Comparison of ENCODE assay signal across 9 cellular contexts in genomic region chr15:66253296-66253642, GRCh38. TPM values are rescaled to one million over a fixed set of nuclear protein-coding genes. Genes with fewer than 3 reads are reported as not detected.
DNase-seq lines count a peak whose midpoint lies in the region; ATAC-seq and TF ChIP-seq lines count a peak whose summit lies in the region.
"Had no signal": no experiment of that assay in that cellular context is flagged by ENCODE, and none has a peak within 500 bp of the region (broad histone marks: within the 10 kb centered on the region; RNA-seq: fewer than 3 reads in every experiment).

No MANE protein-coding gene starts in this region.

- no peak for ATAC-seq in activated naive CD8-positive, alpha-beta T cell treated with anti-CD3 and anti-CD28 coated beads, Interleukin-2, amount 10 ng/mL, durations not matched to agents 7 days and 5 days (ENCODE audit: low read depth)
- no peak for ATAC-seq in activated naive CD8-positive, alpha-beta T cell treated with anti-CD3 and anti-CD28 coated beads, Interleukin-2, amount 50 U/mL, for 24 hours
- no peak for ATAC-seq in lower lobe of right lung
- ATAC-seq in upper lobe of right lung, result no peak
- ATAC-seq in sciatic nerve, result no peak

- in situ Hi-C loops in mammary epithelial cell (cut with MboI; ENCODE audit: low sequenced_read_pairs in 2 of 2), result no loop called here

- no peak overlapping the region for H3K27ac Mint-ChIP-seq in activated naive CD8-positive, alpha-beta T cell treated with anti-CD3 and anti-CD28 coated beads, Interleukin-2, amount 10 ng/mL, durations not matched to agents 7 days and 5 days
- no peak overlapping the region for H3K27ac Mint-ChIP-seq in activated naive CD8-positive, alpha-beta T cell treated with anti-CD3 and anti-CD28 coated beads, Interleukin-2, amount 50 U/mL, for 24 hours
- H3K27ac Mint-ChIP-seq in activated CD4-positive, alpha-beta T cell treated with anti-CD3 and anti-CD28 coated beads, Interleukin-2, amount 10 ng/mL, durations not matched to agents 24 days and 14 days, result no peak overlapping the region

- peaks cover 12% of the 10 kb centered on the region for H3K4me1 Mint-ChIP-seq in activated naive CD8-positive, alpha-beta T cell treated with anti-CD3 and anti-CD28 coated beads, Interleukin-2, amount 10 ng/mL, durations not matched to agents 7 days and 5 days
- peaks cover 19% of the 10 kb centered on the region for H3K4me1 Mint-ChIP-seq in activated naive CD8-positive, alpha-beta T cell treated with anti-CD3 and anti-CD28 coated beads, Interleukin-2, amount 50 U/mL, for 24 hours
- H3K4me1 Mint-ChIP-seq in activated CD4-positive, alpha-beta T cell treated with anti-CD3 and anti-CD28 coated beads, Interleukin-2, amount 10 ng/mL, durations not matched to agents 24 days and 14 days, result peaks cover 17% of the 10 kb centered on the region

- no peak for TF ChIP-seq CTCF in mammary epithelial cell (conservative IDR thresholded peaks at IDR 0.05 in 1 of 2, IDR thresholded peaks at IDR 0.05 in 1 of 2; ENCODE audit: extremely low read depth in 1 of 2, insufficient read depth in 1 of 2, low read depth in 1 of 2, low read length in 2 of 2)
- TF ChIP-seq CTCF in lower lobe of right lung (IDR thresholded peaks at IDR 0.05), result no peak
- no peak for TF ChIP-seq CTCF in upper lobe of right lung (IDR thresholded peaks at IDR 0.05)

- DNase-seq in activated naive CD8-positive, alpha-beta T cell treated with anti-CD3 and anti-CD28 coated beads, Interleukin-2, amount 10 ng/mL, durations not matched to agents 7 days and 5 days, result peak; percentile 40
- no peak for DNase-seq in activated naive CD8-positive, alpha-beta T cell treated with anti-CD3 and anti-CD28 coated beads, Interleukin-2, amount 50 U/mL, for 24 hours
- DNase-seq in mammary epithelial cell (no peak), lower lobe of right lung (no peak), upper lobe of right lung (no peak), sciatic nerve (ENCODE audit: low spot score) (no peak)
- no peak for DNase-seq in stimulated activated CD4-positive, alpha-beta T cell treated with anti-CD3 and anti-CD28 coated beads, Interleukin-12 subunit alpha, Interleukin-12 subunit beta, amount 100 ng/mL, for 4 hours
- no peak for DNase-seq in activated CD4-positive, alpha-beta T cell treated with anti-CD3 and anti-CD28 coated beads, Interleukin-2, amount 10 ng/mL, durations not matched to agents 24 days and 14 days
- DNase-seq: stimulated activated CD4-positive, alpha-beta T cell treated with anti-CD3 and anti-CD28 coated beads, Interleukin-2, amount 100 ng/mL, for 48 hours had no signal

- no peaks in the 10 kb centered on the region for H3K79me2 ChIP-seq in mammary epithelial cell (ENCODE audit: insufficient read depth, low read length)

- no peaks in the 10 kb centered on the region for H3K9me3 Mint-ChIP-seq in activated naive CD8-positive, alpha-beta T cell treated with anti-CD3 and anti-CD28 coated beads, Interleukin-2, amount 10 ng/mL, durations not matched to agents 7 days and 5 days
- no peaks in the 10 kb centered on the region for H3K9me3 Mint-ChIP-seq in activated naive CD8-positive, alpha-beta T cell treated with anti-CD3 and anti-CD28 coated beads, Interleukin-2, amount 50 U/mL, for 24 hours
- no peaks in the 10 kb centered on the region for H3K9me3 Mint-ChIP-seq in activated CD4-positive, alpha-beta T cell treated with anti-CD3 and anti-CD28 coated beads, Interleukin-2, amount 10 ng/mL, durations not matched to agents 24 days and 14 days

- peaks cover 12% of the 10 kb centered on the region for H3K4me1 ChIP-seq in mammary epithelial cell (ENCODE audit: insufficient read depth, low read length)
- H3K4me1 ChIP-seq in lower lobe of right lung, result peaks cover 29% of the 10 kb centered on the region
- H3K4me1 ChIP-seq in upper lobe of right lung, result peaks cover 21% of the 10 kb centered on the region

- H3K27ac ChIP-seq in mammary epithelial cell (ENCODE audit: insufficient read depth, low read depth, low read length), result no peak overlapping the region
- no peak overlapping the region for H3K27ac ChIP-seq in lower lobe of right lung
- no peak overlapping the region for H3K27ac ChIP-seq in upper lobe of right lung

- H3K4me2 ChIP-seq in mammary epithelial cell (ENCODE audit: insufficient read depth, low read depth, low read length), result peak overlapping the region; percentile 100

- H2AFZ ChIP-seq in mammary epithelial cell (ENCODE audit: low read depth, low read length), result peak overlapping the region; percentile 83

- H3K27me3 Mint-ChIP-seq in activated naive CD8-positive, alpha-beta T cell treated with anti-CD3 and anti-CD28 coated beads, Interleukin-2, amount 10 ng/mL, durations not matched to agents 7 days and 5 days, result peaks cover 77% of the 10 kb centered on the region
- peaks cover 67% of the 10 kb centered on the region for H3K27me3 Mint-ChIP-seq in activated naive CD8-positive, alpha-beta T cell treated with anti-CD3 and anti-CD28 coated beads, Interleukin-2, amount 50 U/mL, for 24 hours
- peaks cover 85% of the 10 kb centered on the region for H3K27me3 Mint-ChIP-seq in activated CD4-positive, alpha-beta T cell treated with anti-CD3 and anti-CD28 coated beads, Interleukin-2, amount 10 ng/mL, durations not matched to agents 24 days and 14 days

- CTCF ChIA-PET in mammary epithelial cell (lab: Charles Lee; ENCODE audit: low non-redundant PET), result no interaction called here

- H3K27me3 ChIP-seq in mammary epithelial cell (ENCODE audit: insufficient read depth, low read length) (peaks cover 18% of the 10 kb centered on the region), lower lobe of right lung (ENCODE audit: low read depth) (peaks cover 75% of the 10 kb centered on the region), upper lobe of right lung (peaks cover 63% of the 10 kb centered on the region)

- H3K36me3 ChIP-seq in mammary epithelial cell (ENCODE audit: insufficient read depth, low read length), result no peaks in the 10 kb centered on the region
- H3K36me3 ChIP-seq in lower lobe of right lung, result no peaks in the 10 kb centered on the region
- H3K36me3 ChIP-seq in upper lobe of right lung, result no peaks in the 10 kb centered on the region

- H3K4me3 Mint-ChIP-seq in activated naive CD8-positive, alpha-beta T cell treated with anti-CD3 and anti-CD28 coated beads, Interleukin-2, amount 10 ng/mL, durations not matched to agents 7 days and 5 days, result no peak overlapping the region
- H3K4me3 Mint-ChIP-seq in activated naive CD8-positive, alpha-beta T cell treated with anti-CD3 and anti-CD28 coated beads, Interleukin-2, amount 50 U/mL, for 24 hours, result no peak overlapping the region
- H3K4me3 Mint-ChIP-seq in activated CD4-positive, alpha-beta T cell treated with anti-CD3 and anti-CD28 coated beads, Interleukin-2, amount 10 ng/mL, durations not matched to agents 24 days and 14 days, result no peak overlapping the region

- peaks cover 3% of the 10 kb centered on the region for H3K36me3 Mint-ChIP-seq in activated naive CD8-positive, alpha-beta T cell treated with anti-CD3 and anti-CD28 coated beads, Interleukin-2, amount 10 ng/mL, durations not matched to agents 7 days and 5 days
- no peaks in the 10 kb centered on the region for H3K36me3 Mint-ChIP-seq in activated naive CD8-positive, alpha-beta T cell treated with anti-CD3 and anti-CD28 coated beads, Interleukin-2, amount 50 U/mL, for 24 hours (ENCODE audit: low read depth)
- no peaks in the 10 kb centered on the region for H3K36me3 Mint-ChIP-seq in activated CD4-positive, alpha-beta T cell treated with anti-CD3 and anti-CD28 coated beads, Interleukin-2, amount 10 ng/mL, durations not matched to agents 24 days and 14 days (ENCODE audit: low read depth)

- dilution Hi-C loops in mammary epithelial cell (cut with HindIII; ENCODE audit: low sequenced_read_pairs), result no loop called here

- POLR2A ChIA-PET in activated naive CD8-positive, alpha-beta T cell treated with anti-CD3 and anti-CD28 coated beads, Interleukin-2, amount 10 ng/mL, durations not matched to agents 7 days and 5 days (lab: Charles Lee), result no interaction called here

- H3K4me3 ChIP-seq in mammary epithelial cell (replicated peaks in 1 of 3; ENCODE audit: insufficient read depth in 1 of 3, low read depth in 2 of 3, low read length in 3 of 3) (peak overlapping the region; percentile 38 to 52 (median 49)), lower lobe of right lung (peak overlapping the region; percentile 64), upper lobe of right lung (peak overlapping the region; percentile 51)

- H3K9me3 ChIP-seq in mammary epithelial cell (replicated peaks; ENCODE audit: insufficient read depth, low read length) (no peaks in the 10 kb centered on the region), lower lobe of right lung (no peaks in the 10 kb centered on the region), upper lobe of right lung (no peaks in the 10 kb centered on the region)

- WGBS in mammary epithelial cell (ENCODE audit: low coverage, missing lambda C conversion rate), result 0% methylated on average over 3 of the region's 39 CpGs

- no TSS peak for BruUV-seq in mammary epithelial cell (replicated peaks; lab: Mats Ljungman, UMichigan)

- no peak overlapping the region for H3K9ac ChIP-seq in mammary epithelial cell (ENCODE audit: insufficient read depth, low read length)

- intact Hi-C loops in mammary epithelial cell (cut with micrococcal nuclease), result loop anchor here (2.0 kb wide), 1 partner anchor 34 kb away; no protein-coding TSS in a partner anchor
- intact Hi-C loops in lower lobe of right lung (cut with DNase I), result no loop called here
- intact Hi-C loops in upper lobe of right lung (cut with DNase I), result no loop called here
- intact Hi-C loops in activated CD4-positive, alpha-beta T cell treated with anti-CD3 and anti-CD28 coated beads, Interleukin-2, amount 10 ng/mL, durations not matched to agents 24 days and 14 days (cut with micrococcal nuclease), result loop anchor here (2.0 kb wide), 1 partner anchor 34 kb away; no protein-coding TSS in a partner anchor
- intact Hi-C loops in sciatic nerve (cut with DNase I), result no loop called here

- no peaks in the 10 kb centered on the region for H4K20me1 ChIP-seq in mammary epithelial cell (ENCODE audit: insufficient read depth, low read length)

RNA-seq across cellular contexts. Expression of gene MEGF11, which starts 0.3 kb away (rescaled TPM):
- not detected for total RNA-seq in activated naive CD8-positive, alpha-beta T cell treated with anti-CD3 and anti-CD28 coated beads, Interleukin-2, amount 10 ng/mL, durations not matched to agents 7 days and 5 days
- total RNA-seq in mammary epithelial cell (not detected), lower lobe of right lung (not detected), upper lobe of right lung (3.0 TPM), sciatic nerve (6.8 TPM)
- polyA plus RNA-seq in mammary epithelial cell, result 0.15 TPM
- not detected for polyA minus RNA-seq in mammary epithelial cell
- total RNA-seq in activated CD4-positive, alpha-beta T cell treated with anti-CD3 and anti-CD28 coated beads, Interleukin-2, amount 10 ng/mL, durations not matched to agents 24 days and 14 days, result not detected in 2 replicates

RNA-seq across cellular contexts. Expression of gene DIS3L, which starts 40.1 kb away (rescaled TPM):
- total RNA-seq in activated naive CD8-positive, alpha-beta T cell treated with anti-CD3 and anti-CD28 coated beads, Interleukin-2, amount 10 ng/mL, durations not matched to agents 7 days and 5 days, result 10 to 100 TPM; 27.2 to 27.8 TPM
- 10 to 100 TPM; 17.7 to 22.1 TPM for total RNA-seq in mammary epithelial cell
- polyA plus RNA-seq in mammary epithelial cell, result 6.9 TPM
- 33.5 TPM for polyA minus RNA-seq in mammary epithelial cell
- total RNA-seq in lower lobe of right lung, result 29.2 TPM
- total RNA-seq in upper lobe of right lung, result 27.1 TPM
- total RNA-seq in activated CD4-positive, alpha-beta T cell treated with anti-CD3 and anti-CD28 coated beads, Interleukin-2, amount 10 ng/mL, durations not matched to agents 24 days and 14 days, result 48.6 and 57.2 TPM in 2 replicates
- total RNA-seq in sciatic nerve, result 43.4 TPM

Comparison
In these comparisons a context has a peak if more than half of its experiments do, and no peak if none do; other contexts are left out.
1. intact Hi-C loops: an anchor here in mammary epithelial cell (2.0 kb wide) and activated CD4-positive, alpha-beta T cell treated with anti-CD3 and anti-CD28 coated beads, Interleukin-2, amount 10 ng/mL, durations not matched to agents 24 days and 14 days (2.0 kb wide); none called in lower lobe of right lung, upper lobe of right lung and sciatic nerve.